Comparison of ENCODE assay signal across 24 cellular contexts in the genomic region with DNA sequence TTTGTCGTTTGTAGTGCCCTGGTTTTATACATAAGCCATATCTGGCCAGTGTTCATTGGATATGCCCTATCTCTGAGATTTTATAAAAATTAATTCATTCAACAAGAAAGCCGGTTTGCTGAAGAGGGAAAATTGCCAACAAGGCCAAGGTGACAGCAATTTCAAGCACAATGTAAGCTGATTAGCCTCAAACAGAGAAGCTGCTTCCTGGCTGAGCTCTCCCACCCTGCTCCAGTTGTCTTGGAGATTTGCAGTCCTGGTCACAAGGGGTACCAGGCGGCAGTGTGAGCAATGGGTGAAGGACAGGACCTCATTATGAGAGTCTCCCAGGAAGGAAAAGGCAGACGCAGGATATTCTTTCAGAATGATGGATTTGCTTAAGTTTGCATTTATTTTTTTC. TPM values are rescaled to one million over a fixed set of nuclear protein-coding genes. Genes with fewer than 3 reads are reported as not detected.
"Had no signal": no experiment of that assay in that cellular context is flagged by ENCODE, and none has a peak within 500 bp of the region (broad histone marks: within the 10 kb centered on the region; RNA-seq: fewer than 3 reads in every experiment).

No MANE protein-coding gene starts in this region.

- H3K9me3 Mint-ChIP-seq: activated CD4-positive, alpha-beta memory T cell treated with anti-CD3 and anti-CD28 coated beads for 36 hours; activated CD4-positive, alpha-beta T cell treated with anti-CD3 and anti-CD28 coated beads, Interleukin-2, amount 10 ng/mL, durations not matched to agents 24 days and 14 days; activated naive CD4-positive, alpha-beta T cell treated with anti-CD3 and anti-CD28 coated beads, Interleukin-2, amount 10 ng/mL, durations not matched to agents 7 days and 5 days; activated naive CD8-positive, alpha-beta T cell treated with anti-CD3 and anti-CD28 coated beads, Interleukin-2, amount 10 ng/mL, durations not matched to agents 7 days and 5 days; activated T-helper 1 cell treated with anti-CD3 and anti-CD28 coated beads, Interleukin-12 subunit alpha, Interleukin-12 subunit beta, Interleukin-2, Interleukin-4 antibody, amounts not matched to agents 30 ng/mL and 10 ng/mL and 1 ng/mL, durations not matched to agents 14 hours and 24 hours and 36 hours; natural killer cell had no signal

- H3K36me3 ChIP-seq: breast epithelium, right lobe of liver, thyroid gland, upper lobe of left lung had no signal

- ATAC-seq: esophagus mucosa; left colon; natural killer cell; right lobe of liver; stimulated activated naive CD8-positive, alpha-beta T cell treated with anti-CD3 and anti-CD28 coated beads, Interleukin-15, Interleukin-2, amounts not matched to agents 100 U/mL and 50 U/mL, for 24 hours; T-helper 17 cell had no signal

- H3K4me1 Mint-ChIP-seq: activated naive CD8-positive, alpha-beta T cell treated with anti-CD3 and anti-CD28 coated beads, Interleukin-2, amount 10 ng/mL, durations not matched to agents 7 days and 5 days; natural killer cell had no signal

- H3K4me3 ChIP-seq: breast epithelium, right lobe of liver, thyroid gland, upper lobe of left lung had no signal

- H3K27ac ChIP-seq: breast epithelium, right lobe of liver, thyroid gland, upper lobe of left lung had no signal

- H3K27ac Mint-ChIP-seq: activated CD4-positive, alpha-beta memory T cell treated with anti-CD3 and anti-CD28 coated beads for 36 hours; activated CD4-positive, alpha-beta T cell treated with anti-CD3 and anti-CD28 coated beads, Interleukin-2, amount 10 ng/mL, durations not matched to agents 24 days and 14 days; activated naive CD4-positive, alpha-beta T cell treated with anti-CD3 and anti-CD28 coated beads, Interleukin-2, amount 10 ng/mL, durations not matched to agents 7 days and 5 days; activated naive CD8-positive, alpha-beta T cell treated with anti-CD3 and anti-CD28 coated beads, Interleukin-2, amount 10 ng/mL, durations not matched to agents 7 days and 5 days; activated T-helper 1 cell treated with anti-CD3 and anti-CD28 coated beads, Interleukin-12 subunit alpha, Interleukin-12 subunit beta, Interleukin-2, Interleukin-4 antibody, amounts not matched to agents 30 ng/mL and 10 ng/mL and 1 ng/mL, durations not matched to agents 14 hours and 24 hours and 36 hours; natural killer cell; T-helper 17 cell had no signal

- H3K4me1 ChIP-seq: breast epithelium had no signal

- H3K4me3 Mint-ChIP-seq: activated CD4-positive, alpha-beta memory T cell treated with anti-CD3 and anti-CD28 coated beads for 36 hours; activated CD4-positive, alpha-beta T cell treated with anti-CD3 and anti-CD28 coated beads, Interleukin-2, amount 10 ng/mL, durations not matched to agents 24 days and 14 days; activated naive CD4-positive, alpha-beta T cell treated with anti-CD3 and anti-CD28 coated beads, Interleukin-2, amount 10 ng/mL, durations not matched to agents 7 days and 5 days; activated naive CD8-positive, alpha-beta T cell treated with anti-CD3 and anti-CD28 coated beads, Interleukin-2, amount 10 ng/mL, durations not matched to agents 7 days and 5 days; activated T-helper 1 cell treated with anti-CD3 and anti-CD28 coated beads, Interleukin-12 subunit alpha, Interleukin-12 subunit beta, Interleukin-2, Interleukin-4 antibody, amounts not matched to agents 30 ng/mL and 10 ng/mL and 1 ng/mL, durations not matched to agents 14 hours and 24 hours and 36 hours; natural killer cell; T-helper 17 cell had no signal

- H3K36me3 Mint-ChIP-seq: activated CD4-positive, alpha-beta memory T cell treated with anti-CD3 and anti-CD28 coated beads for 36 hours; activated naive CD4-positive, alpha-beta T cell treated with anti-CD3 and anti-CD28 coated beads, Interleukin-2, amount 10 ng/mL, durations not matched to agents 7 days and 5 days; activated naive CD8-positive, alpha-beta T cell treated with anti-CD3 and anti-CD28 coated beads, Interleukin-2, amount 10 ng/mL, durations not matched to agents 7 days and 5 days; natural killer cell had no signal

- H3K9me3 ChIP-seq: breast epithelium, right lobe of liver, thyroid gland, upper lobe of left lung had no signal

- DNase-seq: activated CD4-positive, alpha-beta memory T cell treated with anti-CD3 and anti-CD28 coated beads for 36 hours; activated CD4-positive, alpha-beta T cell treated with anti-CD3 and anti-CD28 coated beads, Interleukin-2, amount 10 ng/mL, durations not matched to agents 24 days and 14 days; activated CD4-positive, CD25-positive, alpha-beta regulatory T cell treated with anti-CD3 and anti-CD28 coated beads, Interleukin-2, amount 50 U/mL, for 72 hours; activated CD8-positive, alpha-beta memory T cell treated with anti-CD3 and anti-CD28 coated beads, Interleukin-2, amount 50 U/mL, for 4 hours; activated effector memory CD4-positive, alpha-beta T cell treated with anti-CD3 and anti-CD28 coated beads, Interleukin-2, amount 50 U/mL, for 16 hours; activated naive CD4-positive, alpha-beta T cell treated with anti-CD3 and anti-CD28 coated beads, Interleukin-2, amount 10 ng/mL, durations not matched to agents 7 days and 5 days; activated naive CD8-positive, alpha-beta T cell treated with anti-CD3 and anti-CD28 coated beads, Interleukin-2, amount 10 ng/mL, durations not matched to agents 7 days and 5 days; activated T-cell treated with anti-CD3 and anti-CD28 coated beads, Interleukin-2, amount 50 U/mL, for 1 hour; central memory CD4-positive, alpha-beta T cell; hippocampal formation; left colon; mammary epithelial cell; natural killer cell; right lobe of liver; stimulated activated CD4-positive, alpha-beta T cell treated with anti-CD3 and anti-CD28 coated beads, Interleukin-2, amount 100 ng/mL, for 48 hours; stimulated activated naive CD8-positive, alpha-beta T cell treated with anti-CD3 and anti-CD28 coated beads, Interleukin-15, Interleukin-2, amounts not matched to agents 100 U/mL and 50 U/mL, for 24 hours; T-helper 17 cell; T1000; thyroid gland; upper lobe of left lung had no signal

- H3K27me3 ChIP-seq: breast epithelium, right lobe of liver, thyroid gland, upper lobe of left lung had no signal

RNA-seq across cellular contexts. Expression of gene THSD4, which starts 5.4 kb away (rescaled TPM):
- total RNA-seq: activated CD4-positive, alpha-beta memory T cell treated with anti-CD3 and anti-CD28 coated beads for 36 hours; activated CD4-positive, alpha-beta T cell treated with anti-CD3 and anti-CD28 coated beads, Interleukin-2, amount 10 ng/mL, durations not matched to agents 24 days and 14 days; activated CD8-positive, alpha-beta memory T cell treated with anti-CD3 and anti-CD28 coated beads for 36 hours; activated naive CD8-positive, alpha-beta T cell treated with anti-CD3 and anti-CD28 coated beads, Interleukin-2, amount 10 ng/mL, durations not matched to agents 7 days and 5 days; activated T-helper 1 cell treated with anti-CD3 and anti-CD28 coated beads, Interleukin-12 subunit alpha, Interleukin-12 subunit beta, Interleukin-2, Interleukin-4 antibody, amounts not matched to agents 30 ng/mL and 10 ng/mL and 1 ng/mL, durations not matched to agents 14 hours and 24 hours and 36 hours; natural killer cell; T-helper 17 cell had no signal
